ENCODE assay signal across 12 cellular contexts in the genomic region with DNA sequence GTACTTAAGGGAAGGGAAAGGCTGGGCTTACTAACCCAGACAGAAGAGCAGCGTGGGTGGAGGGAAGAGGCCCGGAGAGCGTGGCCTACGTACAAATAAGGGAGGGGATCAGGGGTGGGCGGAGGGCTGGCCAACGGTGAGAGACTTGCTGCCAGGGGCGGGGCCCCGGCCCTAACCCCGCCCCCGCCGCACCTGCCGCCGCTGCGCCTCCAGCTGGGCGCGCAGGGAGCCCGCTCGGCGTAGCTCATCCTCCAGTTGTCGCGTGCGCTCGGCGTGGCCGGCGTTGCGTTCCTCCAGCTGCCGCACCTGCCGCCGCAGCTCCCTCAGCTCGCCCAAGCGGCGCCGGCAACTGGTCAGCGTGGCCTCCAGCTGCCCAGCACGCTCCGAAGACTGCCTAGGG. TPM values are rescaled to one million over a fixed set of nuclear protein-coding genes. Genes with fewer than 3 reads are reported as not detected.
A peak's percentile ranks its signal among the peaks of the same experiment; 100 is the strongest.
DNase-seq lines count a peak whose midpoint lies in the region; ATAC-seq, FAIRE-seq and TF ChIP-seq lines count a peak whose summit lies in the region.
"Had no signal": no experiment of that assay in that cellular context is flagged by ENCODE, and none has a peak within 500 bp of the region (broad histone marks: within the 10 kb centered on the region; RNA-seq: fewer than 3 reads in every experiment).

No MANE protein-coding gene starts in this region.

- peaks cover 2% of the 10 kb centered on the region for H3K36me3 Mint-ChIP-seq in activated T-cell treated with anti-CD3 and anti-CD28 coated beads, Interleukin-2, amount 50 U/mL, for 24 hours (ENCODE audit: low read depth)

- no peaks in the 10 kb centered on the region for H3K79me2 ChIP-seq in HepG2 (ENCODE audit: insufficient read depth, low read length)

- H3K4me3 ChIP-seq in subcutaneous abdominal adipose tissue (ENCODE audit: low read depth in 1 of 5, low read length in 5 of 5) (no peak overlapping the region), HepG2 (replicated peaks in 1 of 3; ENCODE audit: insufficient read depth in 1 of 3, low read depth in 2 of 3, low read length in 3 of 3) (no peak overlapping the region)

- no peak for FAIRE-seq in HepG2 (lab: Jason Lieb, UNC)
- FAIRE-seq: endometrium had no signal

- no peak overlapping the region for H3K4me2 ChIP-seq in HepG2 (ENCODE audit: low read depth, low read length)

- TF ChIP-seq CTCF in HepG2 (CRISPR knock-in tag; IDR thresholded peaks at IDR 0.05) = no peak

- intact Hi-C loops in HepG2 (cut with micrococcal nuclease; ENCODE audit: unreplicated experiment) = no loop called here

- POLR2A ChIA-PET in HepG2 (lab: Yijun Ruan, JAX) = no interaction called here

- no peaks in the 10 kb centered on the region for H3K9me3 Mint-ChIP-seq in activated T-cell treated with anti-CD3 and anti-CD28 coated beads, Interleukin-2, amount 50 U/mL, for 24 hours
- H3K9me3 Mint-ChIP-seq: T-helper 1 cell treated with Interleukin-12 subunit alpha and Interleukin-12 subunit beta and Interleukin-4 antibody, amounts not matched to agents 30 μg/mL and 1 μg/mL, for 36 hours had no signal

- no peaks in the 10 kb centered on the region for H3K27me3 Mint-ChIP-seq in activated T-cell treated with anti-CD3 and anti-CD28 coated beads, Interleukin-2, amount 50 U/mL, for 24 hours

- DNase-seq in NCI-H526 (lab: John Stamatoyannopoulos, UW) (peak; percentile 38 to 76), islet precursor cell (peak; percentile 87), HepG2 (ENCODE audit: low spot score) (no peak)
- DNase-seq in activated T-cell treated with anti-CD3 and anti-CD28 coated beads, Interleukin-2, amount 50 U/mL, for 24 hours = peak; percentile 67

- no peak for TF ChIP-seq EP300 in HepG2 (IDR thresholded peaks at IDR 0.05; ENCODE audit: low read depth in 2 of 2, low read length in 2 of 2)
- no peak for TF ChIP-seq EP300 in HepG2 (CRISPR knock-in tag; IDR thresholded peaks at IDR 0.05; ENCODE audit: borderline replicate concordance)

- no TSS peak for BruUV-seq in HepG2 (replicated peaks; lab: Mats Ljungman, UMichigan)

- no peak for TF ChIP-seq POLR2A in HepG2 (IDR thresholded peaks at IDR 0.05; ENCODE audit: insufficient read depth in 1 of 2, low read depth in 2 of 2, low read length in 2 of 2)

- peaks cover 19% of the 10 kb centered on the region for H3K4me1 Mint-ChIP-seq in activated T-cell treated with anti-CD3 and anti-CD28 coated beads, Interleukin-2, amount 50 U/mL, for 24 hours (ENCODE audit: low read depth)

- H2AFZ ChIP-seq in HepG2 (ENCODE audit: low read length) = no peak overlapping the region

- 95% methylated on average over 37 of the region's 37 CpGs for WGBS in HepG2 (ENCODE audit: low lambda C conversion rate)

- no peak for TF ChIP-seq RAD21 in HepG2 (CRISPR knock-in tag; IDR thresholded peaks at IDR 0.05)

- no peaks in the 10 kb centered on the region for H4K20me1 ChIP-seq in HepG2 (ENCODE audit: insufficient read depth, low read length)

- in situ Hi-C loops in HepG2 (cut with HindIII; ENCODE audit: extremely low pct_ligation_motif_present, low pct_unique_long_range_greater_than_20kb) = loop anchor here (5.0 kb wide), 2 partner anchors 33 to 68 kb away; partner anchors contain the start of genes MAST1, PRDX2 and THSD8

- no peak for ATAC-seq in GM19463 (IDR thresholded peaks at IDR 0.05; ENCODE audit: unreplicated experiment)
- ATAC-seq in HepG2 = no peak
- no peak for ATAC-seq in HG02588 (IDR thresholded peaks at IDR 0.05; ENCODE audit: unreplicated experiment)

- H3K9me3 ChIP-seq in subcutaneous abdominal adipose tissue (ENCODE audit: control insufficient read depth in 5 of 5, low read length in 5 of 5) (no peaks in the 10 kb centered on the region), HepG2 (ENCODE audit: low read length) (no peaks in the 10 kb centered on the region)
- H3K9me3 ChIP-seq: neutrophil had no signal

- H3K27ac Mint-ChIP-seq in activated T-cell treated with anti-CD3 and anti-CD28 coated beads, Interleukin-2, amount 50 U/mL, for 24 hours = no peak overlapping the region
- H3K27ac Mint-ChIP-seq: T-helper 1 cell treated with Interleukin-12 subunit alpha and Interleukin-12 subunit beta and Interleukin-4 antibody, amounts not matched to agents 30 μg/mL and 1 μg/mL, for 36 hours had no signal

- H3K36me3 ChIP-seq in subcutaneous abdominal adipose tissue (ENCODE audit: control insufficient read depth in 5 of 5, insufficient read depth in 5 of 5, low read length in 5 of 5) (peaks cover 0 to 44% (median 22%) of the 10 kb centered on the region in 5 donors), HepG2 (replicated peaks in 1 of 2; ENCODE audit: control insufficient read depth in 1 of 2, insufficient read depth in 2 of 2, low read length in 2 of 2) (no peaks in the 10 kb centered on the region)
- H3K36me3 ChIP-seq: neutrophil had no signal

- CTCF ChIA-PET in HepG2 (lab: Yijun Ruan, JAX; ENCODE audit: low intra/inter-chr PET ratio, low total read pairs) = no interaction called here

- peak overlapping the region; percentile 7 for H3K27ac ChIP-seq in subcutaneous abdominal adipose tissue (ENCODE audit: low read depth, low read length)
- H3K27ac ChIP-seq in HepG2 (ENCODE audit: extremely low read length, insufficient read depth, low read length) = no peak overlapping the region
- H3K27ac ChIP-seq: neutrophil had no signal

- H3K4me3 Mint-ChIP-seq in activated T-cell treated with anti-CD3 and anti-CD28 coated beads, Interleukin-2, amount 50 U/mL, for 24 hours = peak overlapping the region; percentile 26
- H3K4me3 Mint-ChIP-seq: T-helper 1 cell treated with Interleukin-12 subunit alpha and Interleukin-12 subunit beta and Interleukin-4 antibody, amounts not matched to agents 30 μg/mL and 1 μg/mL, for 36 hours had no signal

- H3K4me1 ChIP-seq in subcutaneous abdominal adipose tissue (ENCODE audit: control insufficient read depth in 5 of 5, insufficient read depth in 5 of 5, low read length in 5 of 5) (peaks cover 0 to 66% (median 62%) of the 10 kb centered on the region in 5 donors), HepG2 (ENCODE audit: insufficient read depth, low read length) (peaks cover 7% of the 10 kb centered on the region)

- H3K9ac ChIP-seq in subcutaneous abdominal adipose tissue (ENCODE audit: low read length in 5 of 5) (no peak overlapping the region), HepG2 (ENCODE audit: insufficient read depth, low read depth, low read length) (no peak overlapping the region)

- H3K27me3 ChIP-seq in subcutaneous abdominal adipose tissue (ENCODE audit: control insufficient read depth in 5 of 5, insufficient read depth in 4 of 5, low read length in 5 of 5) = no peaks in the 10 kb centered on the region
- H3K27me3 ChIP-seq in HepG2 (ENCODE audit: control insufficient read depth in 1 of 2, insufficient read depth in 2 of 2, low read length in 2 of 2) = no peaks in the 10 kb centered on the region
- H3K27me3 ChIP-seq: neutrophil had no signal

RNA-seq across cellular contexts. Expression of gene HOOK2, which starts 5.7 kb away (rescaled TPM):
- total RNA-seq in HepG2 (2016; rRNA removed; fragmentation: Illumina TruSeq; extraction: Trizol) = 7.3 and 12.9 TPM in 2 replicates
- total RNA-seq in HepG2 (2016; cell fraction: cytosol; rRNA removed; fragmentation: Illumina TruSeq; extraction: Trizol; ENCODE audit: low read depth) = 3.3 and 3.6 TPM in 2 replicates
- total RNA-seq in HepG2 (2016; cell fraction: insoluble cytoplasmic fraction; rRNA removed; fragmentation: Illumina TruSeq; extraction: Trizol) = 6.4 and 13.9 TPM in 2 replicates
- total RNA-seq in HepG2 (2016; cell fraction: membrane; rRNA removed; fragmentation: Illumina TruSeq; extraction: Trizol) = 2.8 and 3.5 TPM in 2 replicates
- 11.6 and 14.2 TPM in 2 replicates for total RNA-seq in HepG2 (2016; cell fraction: nucleus; rRNA removed; fragmentation: Illumina TruSeq; extraction: Trizol)
- 9.2 and 11.1 TPM in 2 replicates for polyA plus RNA-seq in HepG2 (2011; rRNA removed)
- 4.3 and 4.7 TPM in 2 replicates for polyA plus RNA-seq in HepG2 (2011; cell fraction: cytosol; rRNA removed)
- polyA plus RNA-seq in HepG2 (2011; cell fraction: nucleus; rRNA removed) = 77.7 and 77.9 TPM in 2 replicates
- polyA plus RNA-seq in HepG2 (2012) = 15.8 and 16.0 TPM in 2 replicates
- 0.83 and 0.93 TPM in 2 replicates for polyA plus RNA-seq in HepG2 (2016; cell fraction: cytosol; fragmentation: Illumina TruSeq; extraction: Trizol; ENCODE audit: low read depth)
- polyA plus RNA-seq in HepG2 (2016; cell fraction: insoluble cytoplasmic fraction; fragmentation: Illumina TruSeq; extraction: Trizol; ENCODE audit: low read depth) = 5.4 and 6.8 TPM in 2 replicates
- 1.6 and 1.7 TPM in 2 replicates for polyA plus RNA-seq in HepG2 (2016; cell fraction: membrane; fragmentation: Illumina TruSeq; extraction: Trizol; ENCODE audit: low read depth)
- 55.0 and 69.3 TPM in 2 replicates for polyA plus RNA-seq in HepG2 (2016; cell fraction: nucleus; fragmentation: Illumina TruSeq; extraction: Trizol; ENCODE audit: insufficient read depth, low read depth)
- polyA minus RNA-seq in HepG2 (2011; rRNA and poly(A)+ RNA removed; ENCODE audit: low replicate concordance) = 6.5 and 15.0 TPM in 2 replicates
- 3.4 and 5.3 TPM in 2 replicates for polyA minus RNA-seq in HepG2 (2011; cell fraction: cytosol; rRNA and poly(A)+ RNA removed)
- polyA minus RNA-seq in HepG2 (2011; cell fraction: nucleus; rRNA and poly(A)+ RNA removed) = 13.1 and 15.0 TPM in 2 replicates

RNA-seq across cellular contexts. Expression of gene BEST2, which starts 18.1 kb away (rescaled TPM):
- total RNA-seq in HepG2 (2016; rRNA removed; fragmentation: Illumina TruSeq; extraction: Trizol) = not detected in 2 replicates
- total RNA-seq in HepG2 (2016; cell fraction: cytosol; rRNA removed; fragmentation: Illumina TruSeq; extraction: Trizol; ENCODE audit: low read depth) = 0.10 TPM in 1 of 2 replicates, not detected in the other
- total RNA-seq in HepG2 (2016; cell fraction: insoluble cytoplasmic fraction; rRNA removed; fragmentation: Illumina TruSeq; extraction: Trizol) = not detected in 2 replicates
- not detected in 2 replicates for total RNA-seq in HepG2 (2016; cell fraction: membrane; rRNA removed; fragmentation: Illumina TruSeq; extraction: Trizol)
- not detected in 2 replicates for total RNA-seq in HepG2 (2016; cell fraction: nucleus; rRNA removed; fragmentation: Illumina TruSeq; extraction: Trizol)
- polyA plus RNA-seq in HepG2 (2011; rRNA removed) = not detected in 2 replicates
- not detected in 2 replicates for polyA plus RNA-seq in HepG2 (2011; cell fraction: cytosol; rRNA removed)
- polyA plus RNA-seq in HepG2 (2011; cell fraction: nucleus; rRNA removed) = 0.08 TPM in 1 of 2 replicates, not detected in the other
- polyA plus RNA-seq in HepG2 (2012) = not detected in 2 replicates
- not detected in 2 replicates for polyA plus RNA-seq in HepG2 (2016; cell fraction: cytosol; fragmentation: Illumina TruSeq; extraction: Trizol; ENCODE audit: low read depth)
- not detected in 2 replicates for polyA plus RNA-seq in HepG2 (2016; cell fraction: insoluble cytoplasmic fraction; fragmentation: Illumina TruSeq; extraction: Trizol; ENCODE audit: low read depth)
- polyA plus RNA-seq in HepG2 (2016; cell fraction: membrane; fragmentation: Illumina TruSeq; extraction: Trizol; ENCODE audit: low read depth) = not detected in 2 replicates
- polyA plus RNA-seq in HepG2 (2016; cell fraction: nucleus; fragmentation: Illumina TruSeq; extraction: Trizol; ENCODE audit: insufficient read depth, low read depth) = not detected in 2 replicates
- polyA minus RNA-seq in HepG2 (2011; rRNA and poly(A)+ RNA removed; ENCODE audit: low replicate concordance) = not detected in 2 replicates
- polyA minus RNA-seq in HepG2 (2011; cell fraction: cytosol; rRNA and poly(A)+ RNA removed) = not detected in 2 replicates
- polyA minus RNA-seq in HepG2 (2011; cell fraction: nucleus; rRNA and poly(A)+ RNA removed) = not detected in 2 replicates
- total RNA-seq: HT1080, subcutaneous adipose tissue had no signal

RNA-seq across cellular contexts. Expression of gene JUNB, which starts 21.6 kb away (rescaled TPM):
- total RNA-seq in HepG2 (2016; rRNA removed; fragmentation: Illumina TruSeq; extraction: Trizol) = 4.9 and 7.7 TPM in 2 replicates
- total RNA-seq in HepG2 (2016; cell fraction: cytosol; rRNA removed; fragmentation: Illumina TruSeq; extraction: Trizol; ENCODE audit: low read depth) = 3.3 and 3.8 TPM in 2 replicates
- 3.8 and 7.5 TPM in 2 replicates for total RNA-seq in HepG2 (2016; cell fraction: insoluble cytoplasmic fraction; rRNA removed; fragmentation: Illumina TruSeq; extraction: Trizol)
- 6.6 TPM in 2 replicates for total RNA-seq in HepG2 (2016; cell fraction: membrane; rRNA removed; fragmentation: Illumina TruSeq; extraction: Trizol)
- 7.2 and 8.6 TPM in 2 replicates for total RNA-seq in HepG2 (2016; cell fraction: nucleus; rRNA removed; fragmentation: Illumina TruSeq; extraction: Trizol)
- polyA plus RNA-seq in HepG2 (2011; rRNA removed) = 8.2 and 15.9 TPM in 2 replicates
- polyA plus RNA-seq in HepG2 (2011; cell fraction: cytosol; rRNA removed) = 10.9 and 15.9 TPM in 2 replicates
- polyA plus RNA-seq in HepG2 (2011; cell fraction: nucleus; rRNA removed) = 19.5 and 30.3 TPM in 2 replicates
- polyA plus RNA-seq in HepG2 (2012) = 2.5 and 5.8 TPM in 2 replicates
- 2.6 and 2.8 TPM in 2 replicates for polyA plus RNA-seq in HepG2 (2016; cell fraction: cytosol; fragmentation: Illumina TruSeq; extraction: Trizol; ENCODE audit: low read depth)
- polyA plus RNA-seq in HepG2 (2016; cell fraction: insoluble cytoplasmic fraction; fragmentation: Illumina TruSeq; extraction: Trizol; ENCODE audit: low read depth) = 5.6 and 7.1 TPM in 2 replicates
- polyA plus RNA-seq in HepG2 (2016; cell fraction: membrane; fragmentation: Illumina TruSeq; extraction: Trizol; ENCODE audit: low read depth) = 3.6 and 3.7 TPM in 2 replicates
- polyA plus RNA-seq in HepG2 (2016; cell fraction: nucleus; fragmentation: Illumina TruSeq; extraction: Trizol; ENCODE audit: insufficient read depth, low read depth) = 15.5 and 16.4 TPM in 2 replicates
- 17.5 and 34.8 TPM in 2 replicates for polyA minus RNA-seq in HepG2 (2011; rRNA and poly(A)+ RNA removed; ENCODE audit: low replicate concordance)
- 14.3 and 14.8 TPM in 2 replicates for polyA minus RNA-seq in HepG2 (2011; cell fraction: cytosol; rRNA and poly(A)+ RNA removed)
- polyA minus RNA-seq in HepG2 (2011; cell fraction: nucleus; rRNA and poly(A)+ RNA removed) = 7.0 and 8.7 TPM in 2 replicates

RNA-seq across cellular contexts. Expression of gene PRDX2, which starts 31.9 kb away (rescaled TPM):
- 381 and 425 TPM in 2 replicates for total RNA-seq in HepG2 (2016; rRNA removed; fragmentation: Illumina TruSeq; extraction: Trizol)
- 76.3 and 78.7 TPM in 2 replicates for total RNA-seq in HepG2 (2016; cell fraction: cytosol; rRNA removed; fragmentation: Illumina TruSeq; extraction: Trizol; ENCODE audit: low read depth)
- total RNA-seq in HepG2 (2016; cell fraction: insoluble cytoplasmic fraction; rRNA removed; fragmentation: Illumina TruSeq; extraction: Trizol) = 372 and 392 TPM in 2 replicates
- 80.0 and 92.1 TPM in 2 replicates for total RNA-seq in HepG2 (2016; cell fraction: membrane; rRNA removed; fragmentation: Illumina TruSeq; extraction: Trizol)
- total RNA-seq in HepG2 (2016; cell fraction: nucleus; rRNA removed; fragmentation: Illumina TruSeq; extraction: Trizol) = 155 and 156 TPM in 2 replicates
- polyA plus RNA-seq in HepG2 (2011; rRNA removed) = 218 and 238 TPM in 2 replicates
- 353 and 456 TPM in 2 replicates for polyA plus RNA-seq in HepG2 (2011; cell fraction: cytosol; rRNA removed)
- 218 and 223 TPM in 2 replicates for polyA plus RNA-seq in HepG2 (2011; cell fraction: nucleus; rRNA removed)
- 295 and 301 TPM in 2 replicates for polyA plus RNA-seq in HepG2 (2012)
- 101 and 108 TPM in 2 replicates for polyA plus RNA-seq in HepG2 (2016; cell fraction: cytosol; fragmentation: Illumina TruSeq; extraction: Trizol; ENCODE audit: low read depth)
- 447 and 526 TPM in 2 replicates for polyA plus RNA-seq in HepG2 (2016; cell fraction: insoluble cytoplasmic fraction; fragmentation: Illumina TruSeq; extraction: Trizol; ENCODE audit: low read depth)
- polyA plus RNA-seq in HepG2 (2016; cell fraction: membrane; fragmentation: Illumina TruSeq; extraction: Trizol; ENCODE audit: low read depth) = 92.7 and 94.2 TPM in 2 replicates
- polyA plus RNA-seq in HepG2 (2016; cell fraction: nucleus; fragmentation: Illumina TruSeq; extraction: Trizol; ENCODE audit: insufficient read depth, low read depth) = 277 and 282 TPM in 2 replicates
- polyA minus RNA-seq in HepG2 (2011; rRNA and poly(A)+ RNA removed; ENCODE audit: low replicate concordance) = 319 and 512 TPM in 2 replicates
- polyA minus RNA-seq in HepG2 (2011; cell fraction: cytosol; rRNA and poly(A)+ RNA removed) = 147 and 189 TPM in 2 replicates
- 44.4 and 48.2 TPM in 2 replicates for polyA minus RNA-seq in HepG2 (2011; cell fraction: nucleus; rRNA and poly(A)+ RNA removed)

RNA-seq across cellular contexts. Expression of gene THSD8, which starts 32.2 kb away (rescaled TPM):
- total RNA-seq in HepG2 (2016; rRNA removed; fragmentation: Illumina TruSeq; extraction: Trizol) = 14.9 and 23.5 TPM in 2 replicates
- total RNA-seq in HepG2 (2016; cell fraction: cytosol; rRNA removed; fragmentation: Illumina TruSeq; extraction: Trizol; ENCODE audit: low read depth) = not detected in 2 replicates
- 11.9 and 20.6 TPM in 2 replicates for total RNA-seq in HepG2 (2016; cell fraction: insoluble cytoplasmic fraction; rRNA removed; fragmentation: Illumina TruSeq; extraction: Trizol)
- 2.6 and 4.1 TPM in 2 replicates for total RNA-seq in HepG2 (2016; cell fraction: membrane; rRNA removed; fragmentation: Illumina TruSeq; extraction: Trizol)
- total RNA-seq in HepG2 (2016; cell fraction: nucleus; rRNA removed; fragmentation: Illumina TruSeq; extraction: Trizol) = 1.9 and 3.1 TPM in 2 replicates
- 4.8 and 5.2 TPM in 2 replicates for polyA plus RNA-seq in HepG2 (2011; rRNA removed)
- polyA plus RNA-seq in HepG2 (2011; cell fraction: cytosol; rRNA removed) = 1.3 TPM in 1 of 2 replicates, not detected in the other
- not detected in 2 replicates for polyA plus RNA-seq in HepG2 (2011; cell fraction: nucleus; rRNA removed)
- polyA plus RNA-seq in HepG2 (2012) = 2.7 and 6.2 TPM in 2 replicates
- 2.4 and 2.9 TPM in 2 replicates for polyA plus RNA-seq in HepG2 (2016; cell fraction: cytosol; fragmentation: Illumina TruSeq; extraction: Trizol; ENCODE audit: low read depth)
- 29.9 and 31.8 TPM in 2 replicates for polyA plus RNA-seq in HepG2 (2016; cell fraction: insoluble cytoplasmic fraction; fragmentation: Illumina TruSeq; extraction: Trizol; ENCODE audit: low read depth)
- 4.8 and 5.8 TPM in 2 replicates for polyA plus RNA-seq in HepG2 (2016; cell fraction: membrane; fragmentation: Illumina TruSeq; extraction: Trizol; ENCODE audit: low read depth)
- polyA plus RNA-seq in HepG2 (2016; cell fraction: nucleus; fragmentation: Illumina TruSeq; extraction: Trizol; ENCODE audit: insufficient read depth, low read depth) = 4.4 and 8.0 TPM in 2 replicates
- 1.1 and 55.0 TPM in 2 replicates for polyA minus RNA-seq in HepG2 (2011; rRNA and poly(A)+ RNA removed; ENCODE audit: low replicate concordance)
- not detected in 2 replicates for polyA minus RNA-seq in HepG2 (2011; cell fraction: cytosol; rRNA and poly(A)+ RNA removed)
- not detected in 2 replicates for polyA minus RNA-seq in HepG2 (2011; cell fraction: nucleus; rRNA and poly(A)+ RNA removed)
- total RNA-seq: HT1080 had no signal
